26 cellular contexts compared by ENCODE assay signal in the genomic region with DNA sequence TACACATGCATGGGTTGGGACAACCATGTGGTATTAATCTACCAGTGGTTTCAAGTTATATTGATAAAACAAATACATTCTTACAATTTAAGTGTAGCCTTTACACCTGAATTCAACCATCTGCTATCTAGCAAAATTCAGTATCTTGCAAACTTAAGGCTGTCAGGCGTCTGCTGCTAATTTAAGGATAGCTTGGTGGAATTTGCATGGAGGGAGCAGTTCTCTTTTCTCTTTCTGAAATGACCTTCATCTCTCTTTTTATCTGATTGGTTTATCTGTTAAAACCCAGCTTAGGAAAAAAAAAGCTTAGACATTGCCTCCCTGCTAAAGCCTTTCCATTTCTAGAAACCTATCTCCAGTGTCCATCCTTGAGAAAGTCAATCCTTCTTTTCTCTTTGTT.
"Had no signal": no experiment of that assay in that cellular context is flagged by ENCODE, and none has a peak within 500 bp of the region (broad histone marks: within the 10 kb centered on the region; RNA-seq: fewer than 3 reads in every experiment).

No MANE protein-coding gene starts in this region.

- H3K4me1 ChIP-seq: colonic mucosa, neural progenitor cell, parathyroid adenoma had no signal

- ATAC-seq: left lobe of liver; mucosa of descending colon; naive thymus-derived CD4-positive, alpha-beta T cell; sciatic nerve; stimulated activated effector memory CD8-positive, alpha-beta T cell treated with anti-CD3 and anti-CD28 coated beads, Interleukin-12 subunit alpha, Interleukin-12 subunit beta, amount 100 ng/mL, for 72 hours had no signal

- H3K27me3 ChIP-seq: colonic mucosa, esophagus squamous epithelium, hepatocyte, neural progenitor cell, right atrium auricular region, stomach, thyroid gland, vagina had no signal

- H3K4me3 ChIP-seq: colonic mucosa, esophagus squamous epithelium, hepatocyte, mucosa of descending colon, neural progenitor cell, right atrium auricular region, smooth muscle cell, stomach, thyroid gland, vagina had no signal

- DNase-seq: colonic mucosa; effector memory CD4-positive, alpha-beta T cell; erythroblast; esophagus squamous epithelium; foreskin melanocyte; head of caudate nucleus; kidney; mesenchymal stem cell; mucosa of descending colon; naive thymus-derived CD4-positive, alpha-beta T cell; stimulated activated CD4-positive, alpha-beta T cell treated with anti-CD3 and anti-CD28 coated beads, Interleukin-12 subunit alpha, Interleukin-12 subunit beta, amount 100 ng/mL, for 4 hours; stimulated activated CD4-positive, alpha-beta T cell treated with anti-CD3 and anti-CD28 coated beads, Interleukin-2, amount 100 ng/mL, for 24 hours; stimulated activated CD4-positive, alpha-beta T cell treated with anti-CD3 and anti-CD28 coated beads, Interleukin-4, amount 100 ng/mL, for 24 hours; stimulated activated naive CD4-positive, alpha-beta T cell treated with Interleukin-2 at 50 U/mL for 16 hours; stomach; thyroid gland; trophoblast cell had no signal

- H3K36me3 ChIP-seq: colonic mucosa, esophagus squamous epithelium, neural progenitor cell, right atrium auricular region, stomach, thyroid gland, vagina had no signal

- FAIRE-seq: kidney had no signal

- H2AFZ ChIP-seq: hepatocyte, neural progenitor cell, parathyroid adenoma had no signal

- H3K27ac ChIP-seq: colonic mucosa, esophagus squamous epithelium, hepatocyte, neural progenitor cell, parathyroid adenoma, stomach, thyroid gland, vagina had no signal

- H3K9me3 ChIP-seq: colonic mucosa, esophagus squamous epithelium, mucosa of descending colon, right atrium auricular region, stomach, thyroid gland, vagina had no signal

- H3K9ac ChIP-seq: neural progenitor cell, parathyroid adenoma had no signal

- H3K79me2 ChIP-seq: parathyroid adenoma had no signal

- H3K4me2 ChIP-seq: hepatocyte, neural progenitor cell, smooth muscle cell had no signal
